Comparison of ENCODE assay signal across 10 cellular contexts in genomic region chrX:110210417-110211139, GRCh38.
DNase-seq lines count a peak whose midpoint lies in the region; ATAC-seq and TF ChIP-seq lines count a peak whose summit lies in the region.
"Had no signal": no experiment of that assay in that cellular context is flagged by ENCODE, and none has a peak within 500 bp of the region (broad histone marks: within the 10 kb centered on the region; RNA-seq: fewer than 3 reads in every experiment).

No MANE protein-coding gene starts in this region.

- H3K9me3 Mint-ChIP-seq in Calu3 (ENCODE audit: low read depth, unreplicated experiment), result no peaks in the 10 kb centered on the region

- H3K4me3 Mint-ChIP-seq in Calu3 (ENCODE audit: low read depth, unreplicated experiment), result peak overlapping the region; percentile 43

- peaks cover 38% of the 10 kb centered on the region for H3K4me1 Mint-ChIP-seq in Calu3 (ENCODE audit: low read depth, unreplicated experiment)

- H3K4me3 ChIP-seq in mucosa of descending colon, result no peak overlapping the region
- H3K4me3 ChIP-seq: upper lobe of left lung had no signal

- TF ChIP-seq CTCF in Calu3 (IDR thresholded peaks at IDR 0.05; ENCODE audit: unreplicated experiment), result no peak
- no peak for TF ChIP-seq CTCF in mucosa of descending colon (IDR thresholded peaks at IDR 0.05)

- intact Hi-C loops in Calu3 (cut with micrococcal nuclease; ENCODE audit: unreplicated experiment), result no loop called here
- intact Hi-C loops in mucosa of descending colon (cut with DNase I, micrococcal nuclease), result no loop called here

- no peaks in the 10 kb centered on the region for H3K9me3 ChIP-seq in mucosa of descending colon
- H3K9me3 ChIP-seq: upper lobe of left lung had no signal

- no peak for DNase-seq in Calu3
- peak; percentile 63 for DNase-seq in NCI-H1436 treated with DMSO at 0.1 percent for 48 hours (lab: John Stamatoyannopoulos, UW)
- DNase-seq in glomerular endothelial cell (ENCODE audit: extremely low read depth, low read depth, low spot score), result peak; percentile 33
- no peak for DNase-seq in HuH-7.5 (ENCODE audit: low spot score)
- no peak for DNase-seq in mucosa of descending colon
- DNase-seq: effector CD8-positive, alpha-beta T cell; upper lobe of left lung had no signal

- ATAC-seq in SK-N-SH treated with all-trans-retinoic acid at 6 μM for 48 hours (peak; percentile 87), HG03521 (IDR thresholded peaks at IDR 0.05; ENCODE audit: unreplicated experiment) (no peak), mucosa of descending colon (no peak), GM21825 (IDR thresholded peaks at IDR 0.05; ENCODE audit: unreplicated experiment) (no peak)

- no peaks in the 10 kb centered on the region for H3K4me1 ChIP-seq in mucosa of descending colon (ENCODE audit: low read depth)
- H3K4me1 ChIP-seq: upper lobe of left lung had no signal

- H3K27me3 Mint-ChIP-seq in Calu3 (ENCODE audit: unreplicated experiment), result no peaks in the 10 kb centered on the region

- H3K36me3 ChIP-seq in mucosa of descending colon (ENCODE audit: low read depth), result no peaks in the 10 kb centered on the region
- H3K36me3 ChIP-seq: upper lobe of left lung had no signal

- no peaks in the 10 kb centered on the region for H3K36me3 Mint-ChIP-seq in Calu3 (ENCODE audit: insufficient read depth, unreplicated experiment)

- no TSS peak for BruUV-seq in Calu3 (replicated peaks; lab: Mats Ljungman, UMichigan)

- peak overlapping the region; percentile 78 for H3K27ac Mint-ChIP-seq in Calu3 (ENCODE audit: unreplicated experiment)

- CTCF ChIA-PET in Calu3 (lab: Charles Lee), result interaction anchor here (0.6 to 1.7 kb wide), 5 partner anchors 28 to 1422 kb away, joined by 4 to 7 read pairs (median 4); no protein-coding TSS in a partner anchor

TF ChIP-seq in SK-N-SH treated with all-trans-retinoic acid at 6 μM for 48 hours, 23 proteins besides CTCF, POLR2A, EP300 and RAD21:
- TF ChIP-seq RARB (CRISPR knock-in tag; IDR thresholded peaks at IDR 0.05) (no peak), SNAI2 (CRISPR knock-in tag; IDR thresholded peaks at IDR 0.05) (no peak), ISL1 (CRISPR knock-in tag; IDR thresholded peaks at IDR 0.05) (peak; percentile 43)

Comparison
In these comparisons a context has a peak if more than half of its experiments do, and no peak if none do; other contexts are left out.
1. DNase-seq: peak in NCI-H1436 treated with DMSO at 0.1 percent for 48 hours (single experiment) and glomerular endothelial cell (single experiment); none in Calu3 (single experiment), HuH-7.5 (single experiment) and mucosa of descending colon (0 of 3).